In the genomic region with DNA sequence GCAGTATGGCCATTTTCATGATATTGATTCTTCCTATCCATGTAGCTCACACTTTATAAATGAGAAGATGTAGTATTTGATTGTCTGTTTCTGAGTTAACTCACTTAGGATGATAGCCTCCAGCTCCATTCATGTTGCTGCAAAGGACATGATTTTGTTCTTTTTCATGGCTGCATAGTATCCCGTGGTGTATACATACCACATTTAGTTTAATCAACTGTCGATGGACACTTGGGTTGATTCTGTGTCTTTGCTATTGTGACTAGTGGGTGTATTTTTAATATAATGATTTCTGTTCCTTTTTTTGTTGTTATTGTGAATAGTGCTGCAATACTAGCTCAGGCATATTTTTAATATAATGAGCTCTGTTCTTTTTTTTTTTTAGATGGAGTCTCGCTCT, we compare ENCODE assay signal across 29 cellular contexts.
DNase-seq lines count a peak whose midpoint lies in the region; ATAC-seq and TF ChIP-seq lines count a peak whose summit lies in the region.
"Had no signal": no experiment of that assay in that cellular context is flagged by ENCODE, and none has a peak within 500 bp of the region (broad histone marks: within the 10 kb centered on the region; RNA-seq: fewer than 3 reads in every experiment).

No MANE protein-coding gene starts in this region.

- CTCF ChIA-PET in SK-N-SH (lab: Yijun Ruan, JAX) (interaction anchor here (1.1 to 1.3 kb wide), 2 partner anchors 9 to 14 kb away, joined by 3 read pairs; no protein-coding TSS in a partner anchor), HEK293 (lab: Yijun Ruan, JAX) (no interaction called here)

- DNase-seq in SK-N-SH, result no peak
- no peak for DNase-seq in NCI-H2227 (lab: John Stamatoyannopoulos, UW; ENCODE audit: unreplicated experiment)
- DNase-seq: 8988T; ACHN; AML-193; BE2C; C1 segment of cervical spinal cord; Caco-2; Calu3; CD4-positive, alpha-beta memory T cell; CD4-positive, alpha-beta T cell; CD4-positive, CD25-positive, alpha-beta regulatory T cell; CD8-positive, alpha-beta memory T cell; CD8-positive, alpha-beta T cell; COR-L47; DMS 273 treated with DMSO at 0.1 percent for 48 hours; DMS153; DMS53; DMS79; DMS79 treated with DMSO at 0.1 percent for 48 hours; DND-41; EL had no signal

- no peaks in the 10 kb centered on the region for H3K36me3 ChIP-seq in SK-N-SH (replicated peaks in 1 of 2; ENCODE audit: control insufficient read depth in 1 of 2, insufficient read depth in 2 of 2, low read length in 1 of 2)
- no peaks in the 10 kb centered on the region for H3K36me3 ChIP-seq in HEK293 (ENCODE audit: control insufficient read depth in 2 of 2, insufficient read depth in 1 of 2, low read length in 2 of 2)
- H3K36me3 ChIP-seq: BE2C; BLaER1; BLaER1 treated with 17β-estradiol and CSF1 and Interleukin-3, amounts not matched to agents 10 nM and 100 nM had no signal

- no peak overlapping the region for H3K4me2 ChIP-seq in SK-N-SH
- H3K4me2 ChIP-seq: A549; BLaER1; BLaER1 treated with 17β-estradiol and CSF1 and Interleukin-3, amounts not matched to agents 10 nM and 100 nM had no signal

- 80% methylated on average over 3 of the region's 3 CpGs for WGBS in SK-N-SH (ENCODE audit: low lambda C conversion rate)

- no peak overlapping the region for H3K27ac ChIP-seq in SK-N-SH (ENCODE audit: low read depth in 2 of 2, low read length in 1 of 2)
- no peak overlapping the region for H3K27ac ChIP-seq in HEK293 (ENCODE audit: extremely low read depth, low read depth, low read length)
- H3K27ac ChIP-seq: 22Rv1; A549; BLaER1; BLaER1 treated with 17β-estradiol and CSF1 and Interleukin-3, amounts not matched to agents 10 nM and 100 nM; C4-2B had no signal

- no peak for TF ChIP-seq RAD21 in SK-N-SH (IDR thresholded peaks at IDR 0.05; ENCODE audit: low read length)

- H3F3A ChIP-seq in SK-N-SH (replicated peaks; ENCODE audit: insufficient read depth), result peaks cover 12% of the 10 kb centered on the region

- H3K9me3 ChIP-seq in SK-N-SH (peaks cover 5% of the 10 kb centered on the region; the same call in 1 of the 2 replicates), HEK293 (ENCODE audit: control insufficient read depth, insufficient read depth, low read depth, low read length) (no peaks in the 10 kb centered on the region)
- H3K9me3 ChIP-seq: BE2C had no signal

- no peak overlapping the region for H3K9ac ChIP-seq in SK-N-SH
- H3K9ac ChIP-seq: BLaER1; BLaER1 treated with 17β-estradiol and CSF1 and Interleukin-3, amounts not matched to agents 10 nM and 100 nM had no signal

- no peak for ATAC-seq in SK-N-SH treated with all-trans-retinoic acid at 6 μM for 48 hours
- ATAC-seq: A549; CD8-positive, alpha-beta T cell had no signal

- no peak for TF ChIP-seq EP300 in SK-N-SH (IDR thresholded peaks at IDR 0.05; ENCODE audit: borderline replicate concordance in 1 of 2, low read depth in 1 of 2, low read length in 1 of 2)

- H3K4me3 ChIP-seq in SK-N-SH (ENCODE audit: low read depth in 2 of 2, low read length in 1 of 2) (no peak overlapping the region), HEK293 (ENCODE audit: low read depth, low read length) (no peak overlapping the region)
- H3K4me3 ChIP-seq: A549; BLaER1; BLaER1 treated with 17β-estradiol and CSF1 and Interleukin-3, amounts not matched to agents 10 nM and 100 nM had no signal

- H3K4me1 ChIP-seq in SK-N-SH (ENCODE audit: control insufficient read depth in 1 of 2, insufficient read depth in 2 of 2, low read depth in 1 of 2, low read length in 1 of 2) (no peaks in the 10 kb centered on the region; a peak in 1 of 4 replicates), HEK293 (ENCODE audit: control insufficient read depth, insufficient read depth, low read length) (0 out of 2 replicates have a peak, but pooled peaks cover 8% of the 10 kb centered on the region)
- H3K4me1 ChIP-seq: BLaER1; BLaER1 treated with 17β-estradiol and CSF1 and Interleukin-3, amounts not matched to agents 10 nM and 100 nM had no signal

- no peaks in the 10 kb centered on the region for H3K27me3 ChIP-seq in SK-N-SH (ENCODE audit: insufficient read depth)
- H3K27me3 ChIP-seq: BE2C; BLaER1; BLaER1 treated with 17β-estradiol and CSF1 and Interleukin-3, amounts not matched to agents 10 nM and 100 nM had no signal

- no peaks in the 10 kb centered on the region for H3K9me2 ChIP-seq in SK-N-SH

- H2AFZ ChIP-seq in SK-N-SH (ENCODE audit: low read depth), result no peak overlapping the region

- TF ChIP-seq CTCF in SK-N-SH (IDR thresholded peaks at IDR 0.05) (no peak), HEK293 (tag by site-specific recombination; IDR thresholded peaks at IDR 0.05) (no peak)

- no peaks in the 10 kb centered on the region for H3K79me2 ChIP-seq in SK-N-SH (ENCODE audit: insufficient read depth)

- POLR2A ChIA-PET in SK-N-SH (lab: Yijun Ruan, JAX) (interaction anchor here (0.6 kb wide), 1 partner anchor 127 kb away, joined by 3 read pairs; no protein-coding TSS in a partner anchor), HEK293 (lab: Yijun Ruan, JAX) (no interaction called here)

- H4K20me1 ChIP-seq in SK-N-SH (ENCODE audit: insufficient read depth), result no peaks in the 10 kb centered on the region
- H4K20me1 ChIP-seq: BLaER1; BLaER1 treated with 17β-estradiol and CSF1 and Interleukin-3, amounts not matched to agents 10 nM and 100 nM had no signal

TF ChIP-seq in SK-N-SH treated with all-trans-retinoic acid at 6 μM for 48 hours, 23 proteins besides CTCF, POLR2A, EP300 and RAD21:
- peak; percentile 76; the same call in 1 of the 2 replicates for TF ChIP-seq ZNF8 (CRISPR knock-in tag; IDR thresholded peaks at IDR 0.05)
- TF ChIP-seq OSR1 (CRISPR knock-in tag; IDR thresholded peaks at IDR 0.05), result no peak

TF ChIP-seq in SK-N-SH, 30 proteins besides CTCF, POLR2A, EP300 and RAD21 (continues in another document):
- TF ChIP-seq CHD2 (IDR thresholded peaks at IDR 0.05; ENCODE audit: low read length, partially characterized antibody), result no peak
- TF ChIP-seq RCOR1 (IDR thresholded peaks at IDR 0.05; ENCODE audit: low read length), result no peak
- TF ChIP-seq, protein P1, sequence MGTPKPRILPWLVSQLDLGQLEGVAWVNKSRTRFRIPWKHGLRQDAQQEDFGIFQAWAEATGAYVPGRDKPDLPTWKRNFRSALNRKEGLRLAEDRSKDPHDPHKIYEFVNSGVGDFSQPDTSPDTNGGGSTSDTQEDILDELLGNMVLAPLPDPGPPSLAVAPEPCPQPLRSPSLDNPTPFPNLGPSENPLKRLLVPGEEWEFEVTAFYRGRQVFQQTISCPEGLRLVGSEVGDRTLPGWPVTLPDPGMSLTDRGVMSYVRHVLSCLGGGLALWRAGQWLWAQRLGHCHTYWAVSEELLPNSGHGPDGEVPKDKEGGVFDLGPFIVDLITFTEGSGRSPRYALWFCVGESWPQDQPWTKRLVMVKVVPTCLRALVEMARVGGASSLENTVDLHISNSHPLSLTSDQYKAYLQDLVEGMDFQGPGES (IDR thresholded peaks at IDR 0.05; ENCODE audit: low read depth, low read length), result no peak
- no peak for TF ChIP-seq GATA2 (CRISPR knock-in tag; IDR thresholded peaks at IDR 0.05)
- TF ChIP-seq, protein P2, sequence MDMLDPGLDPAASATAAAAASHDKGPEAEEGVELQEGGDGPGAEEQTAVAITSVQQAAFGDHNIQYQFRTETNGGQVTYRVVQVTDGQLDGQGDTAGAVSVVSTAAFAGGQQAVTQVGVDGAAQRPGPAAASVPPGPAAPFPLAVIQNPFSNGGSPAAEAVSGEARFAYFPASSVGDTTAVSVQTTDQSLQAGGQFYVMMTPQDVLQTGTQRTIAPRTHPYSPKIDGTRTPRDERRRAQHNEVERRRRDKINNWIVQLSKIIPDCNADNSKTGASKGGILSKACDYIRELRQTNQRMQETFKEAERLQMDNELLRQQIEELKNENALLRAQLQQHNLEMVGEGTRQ (IDR thresholded peaks at IDR 0.05; ENCODE audit: borderline replicate concordance, low read depth, low read length), result no peak

TF ChIP-seq in HEK293, 187 proteins besides CTCF, POLR2A, EP300 and RAD21:
- TF ChIP-seq ZNF37A (tag by site-specific recombination; IDR thresholded peaks at IDR 0.05) (peak; percentile 74; the same call in 1 of the 2 replicates), SP2 (tag by site-specific recombination; IDR thresholded peaks at IDR 0.05) (no peak), KLF1 (tag by site-specific recombination; IDR thresholded peaks at IDR 0.05) (no peak), ZNF146 (tag by site-specific recombination; IDR thresholded peaks at IDR 0.05) (peak; percentile 84)
